In genomic region chr7:20197125-20197524, GRCh38 we compare ENCODE assay signal across 19 cellular contexts. TPM values are rescaled to one million over a fixed set of nuclear protein-coding genes. Genes with fewer than 3 reads are reported as not detected.
"Had no signal": no experiment of that assay in that cellular context is flagged by ENCODE, and none has a peak within 500 bp of the region (broad histone marks: within the 10 kb centered on the region; RNA-seq: fewer than 3 reads in every experiment).

No MANE protein-coding gene starts in this region.

- H3K27ac Mint-ChIP-seq: activated naive CD4-positive, alpha-beta T cell treated with anti-CD3 and anti-CD28 coated beads, Interleukin-2, amount 50 U/mL, for 24 hours; endodermal cell had no signal

- H3K4me3 Mint-ChIP-seq: activated naive CD4-positive, alpha-beta T cell treated with anti-CD3 and anti-CD28 coated beads, Interleukin-2, amount 50 U/mL, for 24 hours; endodermal cell; naive B cell; neural crest cell; stimulated activated naive B cell treated with anti-CD40 and anti-IgM and Interleukin-4, amounts not matched to agents 10 μg/mL and 1 μg/mL and 100 μg/mL, for 72 hours had no signal

- H3K4me1 ChIP-seq: ascending aorta had no signal

- H3K27ac ChIP-seq: ascending aorta, foreskin keratinocyte, left lung, pancreas, upper lobe of right lung, WERI-Rb-1 had no signal

- DNase-seq: activated CD4-positive, alpha-beta T cell treated with anti-CD3 and anti-CD28 coated beads, Interleukin-2, amount 50 U/mL, for 48 hours; activated gamma-delta T cell; foreskin keratinocyte; glutamatergic neuron; left lung; mucosa of descending colon; naive B cell; pancreas; stimulated activated CD4-positive, alpha-beta T cell treated with anti-CD3 and anti-CD28 coated beads, Interleukin-4, amount 100 ng/mL, for 4 hours; stimulated activated naive B cell treated with anti-CD40 and anti-IgM and Interleukin-4, amounts not matched to agents 10 μg/mL and 1 μg/mL and 100 μg/mL, for 72 hours; T-helper 2 cell; upper lobe of right lung; WERI-Rb-1 had no signal

- H3K36me3 ChIP-seq: ascending aorta, left lung, pancreas, upper lobe of right lung, WERI-Rb-1 had no signal

- H3K27me3 ChIP-seq: ascending aorta, foreskin keratinocyte, left lung, pancreas, upper lobe of right lung had no signal

- H3K4me1 Mint-ChIP-seq: activated naive CD4-positive, alpha-beta T cell treated with anti-CD3 and anti-CD28 coated beads, Interleukin-2, amount 50 U/mL, for 24 hours had no signal

- H3K4me2 ChIP-seq: smooth muscle cell had no signal

- H3K9me3 ChIP-seq: ascending aorta, left lung, mucosa of descending colon, pancreas, upper lobe of right lung had no signal

- H3K36me3 Mint-ChIP-seq: activated naive CD4-positive, alpha-beta T cell treated with anti-CD3 and anti-CD28 coated beads, Interleukin-2, amount 50 U/mL, for 24 hours had no signal

- ATAC-seq: foreskin keratinocyte; left lung; mucosa of descending colon; sciatic nerve; stimulated activated naive B cell treated with anti-CD40 and anti-IgM and Interleukin-4, amounts not matched to agents 10 μg/mL and 1 μg/mL and 100 μg/mL, for 72 hours; upper lobe of right lung had no signal

- H3K9me3 Mint-ChIP-seq: activated naive CD4-positive, alpha-beta T cell treated with anti-CD3 and anti-CD28 coated beads, Interleukin-2, amount 50 U/mL, for 24 hours; endodermal cell; naive B cell; stimulated activated naive B cell treated with anti-CD40 and anti-IgM and Interleukin-4, amounts not matched to agents 10 μg/mL and 1 μg/mL and 100 μg/mL, for 72 hours had no signal

- H3K4me3 ChIP-seq: ascending aorta, left lung, mucosa of descending colon, pancreas, smooth muscle cell, upper lobe of right lung had no signal

- H3K27me3 Mint-ChIP-seq: activated naive CD4-positive, alpha-beta T cell treated with anti-CD3 and anti-CD28 coated beads, Interleukin-2, amount 50 U/mL, for 24 hours; naive B cell; stimulated activated naive B cell treated with anti-CD40 and anti-IgM and Interleukin-4, amounts not matched to agents 10 μg/mL and 1 μg/mL and 100 μg/mL, for 72 hours had no signal

RNA-seq across cellular contexts. Expression of gene MACC1, which starts 20.1 kb away (rescaled TPM):
- total RNA-seq: ascending aorta had no signal
- polyA plus RNA-seq: smooth muscle cell had no signal
